ENCODE assay signal across 9 cellular contexts in genomic region chr9:19665146-19665863, GRCh38.
DNase-seq lines count a peak whose midpoint lies in the region; ATAC-seq and TF ChIP-seq lines count a peak whose summit lies in the region.
"Had no signal": no experiment of that assay in that cellular context is flagged by ENCODE, and none has a peak within 500 bp of the region (broad histone marks: within the 10 kb centered on the region; RNA-seq: fewer than 3 reads in every experiment).

No MANE protein-coding gene starts in this region.

- no peaks in the 10 kb centered on the region for H3K36me3 ChIP-seq in hepatocyte (replicated peaks; ENCODE audit: insufficient read depth, low read depth)

- H3K4me2 ChIP-seq in hepatocyte = no peak overlapping the region

- H3K27ac ChIP-seq in hepatocyte = no peak overlapping the region

- H3K9me2 ChIP-seq in hepatocyte (replicated peaks; ENCODE audit: insufficient read depth) = no peaks in the 10 kb centered on the region

- H3K9me3 ChIP-seq in hepatocyte (ENCODE audit: low read depth) = no peaks in the 10 kb centered on the region

- no peaks in the 10 kb centered on the region for H3K4me1 ChIP-seq in hepatocyte (ENCODE audit: insufficient read depth)

- peak; percentile 12 for DNase-seq in GM12864 (ENCODE audit: low read depth)
- no peak for DNase-seq in NCI-H2171 (lab: John Stamatoyannopoulos, UW)
- no peak for DNase-seq in Ammon's horn (ENCODE audit: low spot score)
- DNase-seq in hepatocyte (ENCODE audit: low spot score) = no peak
- DNase-seq in NCI-H1417 treated with DMSO at 0.1 percent for 48 hours (lab: John Stamatoyannopoulos, UW) = no peak
- DNase-seq: NCI-H1092 had no signal

- H3K4me3 ChIP-seq in GM12864 (ENCODE audit: low read depth, low read length) (no peak overlapping the region), hepatocyte (no peak overlapping the region)

- H3K79me2 ChIP-seq in hepatocyte = no peaks in the 10 kb centered on the region

- ATAC-seq in GM19043 (IDR thresholded peaks at IDR 0.05; ENCODE audit: low read depth, unreplicated experiment) (peak; percentile 100), HG02763 (IDR thresholded peaks at IDR 0.05; ENCODE audit: unreplicated experiment) (peak; percentile 100), HG03565 (IDR thresholded peaks at IDR 0.05; ENCODE audit: unreplicated experiment) (peak; percentile 100)

- no peak overlapping the region for H2AFZ ChIP-seq in hepatocyte

- no peaks in the 10 kb centered on the region for H3K27me3 ChIP-seq in hepatocyte

- no peaks in the 10 kb centered on the region for H4K20me1 ChIP-seq in hepatocyte (ENCODE audit: insufficient read depth, poor library complexity, severe bottlenecking)

- no peak for TF ChIP-seq CTCF in GM12864 (IDR thresholded peaks at IDR 0.05; ENCODE audit: low read depth, low read length, missing control alignments)
- no peak for TF ChIP-seq CTCF in hepatocyte (IDR thresholded peaks at IDR 0.05; ENCODE audit: poor library complexity)

- WGBS in hepatocyte (ENCODE audit: low lambda C conversion rate, missing lambda C conversion rate) = 95% methylated on average over 9 of the region's 9 CpGs
